12 cellular contexts compared by ENCODE assay signal in the genomic region with DNA sequence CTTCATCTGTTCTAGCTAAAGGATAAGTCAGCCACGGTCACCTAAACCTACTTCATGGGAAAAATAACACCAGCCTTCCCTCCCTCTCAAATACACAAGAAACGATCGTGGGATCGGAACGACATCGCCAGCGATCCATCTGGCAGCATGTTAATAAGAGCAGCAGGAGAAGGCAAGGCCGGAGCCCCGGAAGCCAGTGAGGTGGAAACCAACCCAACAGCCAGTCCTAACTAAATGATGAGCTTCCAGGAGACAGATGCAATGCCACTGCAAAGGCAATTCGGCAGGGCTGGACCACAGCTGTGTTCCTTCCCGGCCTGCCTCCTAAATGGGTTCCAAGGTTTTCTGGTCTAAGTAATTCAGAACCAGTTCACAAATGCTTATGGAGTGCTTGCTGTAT.
DNase-seq lines count a peak whose midpoint lies in the region; TF ChIP-seq lines count a peak whose summit lies in the region.
"Had no signal": no experiment of that assay in that cellular context is flagged by ENCODE, and none has a peak within 500 bp of the region (broad histone marks: within the 10 kb centered on the region; RNA-seq: fewer than 3 reads in every experiment).

No MANE protein-coding gene starts in this region.

- no peak for TF ChIP-seq CTCF in esophagus muscularis mucosa (IDR thresholded peaks at IDR 0.05)

- no peak for TF ChIP-seq POLR2A in esophagus muscularis mucosa (IDR thresholded peaks at IDR 0.05; ENCODE audit: low read depth)

- H3K4me1 ChIP-seq in esophagus muscularis mucosa = no peaks in the 10 kb centered on the region
- H3K4me1 ChIP-seq: Caco-2, HAP-1 had no signal

- TF ChIP-seq EP300 in esophagus muscularis mucosa (IDR thresholded peaks at IDR 0.05) = no peak

- DNase-seq in NCI-H1694 (lab: John Stamatoyannopoulos, UW) (peak; percentile 92), NCI-H524 treated with DMSO at 0.1 percent for 48 hours (lab: John Stamatoyannopoulos, UW) (peak; percentile 27), esophagus muscularis mucosa (ENCODE audit: extremely low spot score) (peak; percentile 86), head of caudate nucleus (no peak), mucosa of gallbladder (ENCODE audit: low spot score) (no peak), 8988T (no peak), cardiac septum (ENCODE audit: low spot score) (no peak)
- DNase-seq: Caco-2; CD8-positive, alpha-beta memory T cell; DMS79; GOT3 had no signal

- intact Hi-C loops in esophagus muscularis mucosa (cut with DNase I) = no loop called here
- intact Hi-C loops in head of caudate nucleus (cut with DNase I) = no loop called here
- intact Hi-C loops in cardiac septum (cut with DNase I) = no loop called here

- H3K36me3 ChIP-seq in esophagus muscularis mucosa = no peaks in the 10 kb centered on the region
- H3K36me3 ChIP-seq: HAP-1 had no signal

- H3K27me3 ChIP-seq in esophagus muscularis mucosa = no peaks in the 10 kb centered on the region

- peaks cover 0 to 9% (median 0%) of the 10 kb centered on the region in 4 donors for H3K9me3 ChIP-seq in esophagus muscularis mucosa
- H3K9me3 ChIP-seq: Caco-2, HAP-1 had no signal

- WGBS in esophagus muscularis mucosa = 88% methylated on average over 11 of the region's 11 CpGs

- H3K27ac ChIP-seq in esophagus muscularis mucosa (replicated peaks in 1 of 4) = no peak overlapping the region

- H3K4me3 ChIP-seq in esophagus muscularis mucosa = no peak overlapping the region
- H3K4me3 ChIP-seq: HAP-1 had no signal

Comparison
In these comparisons a context has a peak if more than half of its experiments do, and no peak if none do; other contexts are left out.
1. DNase-seq: peak in NCI-H1694 (single experiment), NCI-H524 treated with DMSO at 0.1 percent for 48 hours (single experiment) and esophagus muscularis mucosa (single experiment); none in head of caudate nucleus (0 of 42), mucosa of gallbladder (single experiment), 8988T (single experiment) and cardiac septum (single experiment).